Comparison of ENCODE assay signal across 22 cellular contexts in the genomic region with DNA sequence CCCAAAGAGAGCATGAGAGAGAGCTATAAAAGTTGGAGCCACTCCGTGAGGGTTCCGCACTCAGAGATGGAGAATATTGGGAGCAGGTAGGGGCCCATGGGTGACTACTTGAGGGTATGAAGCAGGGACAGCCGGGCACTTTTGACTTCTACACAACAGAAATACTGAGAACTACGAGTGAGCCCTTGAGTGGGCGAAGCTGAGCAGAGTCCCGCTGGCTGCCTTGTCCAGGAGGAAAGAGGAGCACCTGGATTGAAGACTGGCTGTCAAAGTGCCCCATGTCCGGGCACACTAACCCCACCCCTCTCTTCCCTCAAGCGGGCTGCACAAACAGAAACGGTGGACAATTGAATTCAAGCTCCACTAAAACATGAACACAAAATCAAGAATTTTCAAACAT. TPM values are rescaled to one million over a fixed set of nuclear protein-coding genes. Genes with fewer than 3 reads are reported as not detected.
A peak's percentile ranks its signal among the peaks of the same experiment; 100 is the strongest.
DNase-seq lines count a peak whose midpoint lies in the region; ATAC-seq and TF ChIP-seq lines count a peak whose summit lies in the region.
"Had no signal": no experiment of that assay in that cellular context is flagged by ENCODE, and none has a peak within 500 bp of the region (broad histone marks: within the 10 kb centered on the region; RNA-seq: fewer than 3 reads in every experiment).

No MANE protein-coding gene starts in this region.

- H3K27me3 ChIP-seq in CD4-positive, alpha-beta T cell (ENCODE audit: control insufficient read depth, insufficient read depth, low read length): no peaks in the 10 kb centered on the region
- no peaks in the 10 kb centered on the region for H3K27me3 ChIP-seq in CD8-positive, alpha-beta memory T cell (ENCODE audit: insufficient read depth, low read length, poor library complexity, severe bottlenecking)
- H3K27me3 ChIP-seq in lower lobe of right lung (ENCODE audit: low read depth): peaks cover under 1% of the 10 kb centered on the region
- H3K27me3 ChIP-seq: cardiac muscle cell, upper lobe of left lung had no signal

- H3K9me3 ChIP-seq in CD4-positive, alpha-beta T cell (ENCODE audit: control insufficient read depth, low read length): no peaks in the 10 kb centered on the region
- no peaks in the 10 kb centered on the region for H3K9me3 ChIP-seq in CD8-positive, alpha-beta memory T cell (ENCODE audit: low read length)
- no peaks in the 10 kb centered on the region for H3K9me3 ChIP-seq in lower lobe of right lung
- H3K9me3 ChIP-seq: upper lobe of left lung had no signal

- H3K4me1 ChIP-seq in CD8-positive, alpha-beta memory T cell (ENCODE audit: insufficient read depth, low read length): peaks cover 94% of the 10 kb centered on the region
- peaks cover 3% of the 10 kb centered on the region for H3K4me1 ChIP-seq in lower lobe of right lung
- H3K4me1 ChIP-seq: parathyroid adenoma had no signal

- CTCF ChIA-PET in CD4-positive, alpha-beta T cell (lab: Charles Lee): interaction anchor here (1.3 to 2.9 kb wide), 6 partner anchors 10 to 98 kb away, joined by 4 to 27 read pairs (median 6); no protein-coding TSS in a partner anchor
- CTCF ChIA-PET in CD8-positive, alpha-beta memory T cell (lab: Charles Lee): interaction anchor here (1.7 to 19.0 kb wide), 6 partner anchors 10 to 98 kb away, joined by 5 to 263 read pairs (median 26); no protein-coding TSS in a partner anchor

- H3K4me3 ChIP-seq in CD8-positive, alpha-beta memory T cell (ENCODE audit: low read length): peak overlapping the region; percentile 51
- H3K4me3 ChIP-seq in lower lobe of right lung: no peak overlapping the region
- H3K4me3 ChIP-seq: cardiac muscle cell, dorsolateral prefrontal cortex, upper lobe of left lung had no signal

- no peaks in the 10 kb centered on the region for H3K27me3 Mint-ChIP-seq in CD4-positive, alpha-beta T cell
- H3K27me3 Mint-ChIP-seq in CD8-positive, alpha-beta memory T cell: no peaks in the 10 kb centered on the region
- H3K27me3 Mint-ChIP-seq in activated T-cell treated with anti-CD3 and anti-CD28 coated beads, Interleukin-2, amount 50 U/mL, for 72 hours (ENCODE audit: low read depth): no peaks in the 10 kb centered on the region
- H3K27me3 Mint-ChIP-seq: activated B cell treated with CpG ODN at 0.5 μM for 24 hours had no signal

- DNase-seq in CD4-positive, alpha-beta T cell: no peak
- no peak for DNase-seq in CD8-positive, alpha-beta memory T cell
- DNase-seq in activated T-cell treated with anti-CD3 and anti-CD28 coated beads, Interleukin-2, amount 50 U/mL, for 72 hours: no peak
- DNase-seq in lower lobe of right lung: no peak
- DNase-seq in GM13976 (ENCODE audit: low spot score): no peak
- DNase-seq: activated B cell treated with CpG ODN at 0.5 μM for 24 hours; AML-193; amygdala; dorsolateral prefrontal cortex; GOT3; NCI-H1105; NCI-H526; stimulated activated naive CD4-positive, alpha-beta T cell treated with Interleukin-2 at 50 U/mL for 16 hours; upper lobe of left lung had no signal

- H3K27ac ChIP-seq in CD4-positive, alpha-beta T cell (ENCODE audit: low read depth, low read length): peak overlapping the region; percentile 79
- peak overlapping the region; percentile 27 for H3K27ac ChIP-seq in CD8-positive, alpha-beta memory T cell (ENCODE audit: low read depth, low read length)
- H3K27ac ChIP-seq in lower lobe of right lung: peak overlapping the region; percentile 22
- H3K27ac ChIP-seq: cardiac muscle cell, dorsolateral prefrontal cortex, KMS-11, parathyroid adenoma had no signal

- H3K36me3 Mint-ChIP-seq in CD4-positive, alpha-beta T cell (ENCODE audit: low read depth): peaks cover 66% of the 10 kb centered on the region
- H3K36me3 Mint-ChIP-seq in CD8-positive, alpha-beta memory T cell: peaks cover 0 to 34% (median 19%) of the 10 kb centered on the region in 3 donors
- no peaks in the 10 kb centered on the region for H3K36me3 Mint-ChIP-seq in activated T-cell treated with anti-CD3 and anti-CD28 coated beads, Interleukin-2, amount 50 U/mL, for 72 hours (ENCODE audit: insufficient read depth in 2 of 2)

- H3K9me3 Mint-ChIP-seq in CD4-positive, alpha-beta T cell: no peaks in the 10 kb centered on the region
- no peaks in the 10 kb centered on the region for H3K9me3 Mint-ChIP-seq in CD8-positive, alpha-beta memory T cell
- no peaks in the 10 kb centered on the region for H3K9me3 Mint-ChIP-seq in activated T-cell treated with anti-CD3 and anti-CD28 coated beads, Interleukin-2, amount 50 U/mL, for 72 hours
- H3K9me3 Mint-ChIP-seq: activated B cell treated with CpG ODN at 0.5 μM for 24 hours had no signal

- H3K36me3 ChIP-seq in CD8-positive, alpha-beta memory T cell (ENCODE audit: insufficient read depth, low read length): peaks cover 4% of the 10 kb centered on the region
- H3K36me3 ChIP-seq in lower lobe of right lung: no peaks in the 10 kb centered on the region
- H3K36me3 ChIP-seq: cardiac muscle cell, upper lobe of left lung had no signal

- intact Hi-C loops in CD4-positive, alpha-beta T cell (cut with DNase I, micrococcal nuclease): loop anchor here in 1 of 2 experiments (2.0 kb wide), 1 partner anchor 17 kb away; no protein-coding TSS in a partner anchor
- intact Hi-C loops in lower lobe of right lung (cut with DNase I): no loop called here

- H3K4me3 Mint-ChIP-seq in CD4-positive, alpha-beta T cell: peak overlapping the region; percentile 86
- H3K4me3 Mint-ChIP-seq in CD8-positive, alpha-beta memory T cell: peak overlapping the region; percentile 68 to 89 (median 81)
- peak overlapping the region; percentile 84 to 91 for H3K4me3 Mint-ChIP-seq in activated T-cell treated with anti-CD3 and anti-CD28 coated beads, Interleukin-2, amount 50 U/mL, for 72 hours
- H3K4me3 Mint-ChIP-seq: activated B cell treated with CpG ODN at 0.5 μM for 24 hours had no signal

- H3K4me1 Mint-ChIP-seq in CD4-positive, alpha-beta T cell (ENCODE audit: low read depth): peaks cover 95% of the 10 kb centered on the region
- H3K4me1 Mint-ChIP-seq in CD8-positive, alpha-beta memory T cell: peaks cover 86 to 98% (median 96%) of the 10 kb centered on the region in 3 donors
- H3K4me1 Mint-ChIP-seq in activated T-cell treated with anti-CD3 and anti-CD28 coated beads, Interleukin-2, amount 50 U/mL, for 72 hours (ENCODE audit: low read depth): peaks cover 96% of the 10 kb centered on the region

- no peak for ATAC-seq in CD4-positive, alpha-beta T cell (ENCODE audit: poor library complexity)
- peak in 1 of 2 donors; percentile 16 for ATAC-seq in activated T-cell treated with anti-CD3 and anti-CD28 coated beads, Interleukin-2, amount 50 U/mL, for 72 hours (replicated peaks in 1 of 2)
- ATAC-seq in lower lobe of right lung (no peak), GM18868 (IDR thresholded peaks at IDR 0.05; ENCODE audit: unreplicated experiment) (no peak), GM18511 (IDR thresholded peaks at IDR 0.05; ENCODE audit: unreplicated experiment) (no peak)
- ATAC-seq: sciatic nerve had no signal

- POLR2A ChIA-PET in CD4-positive, alpha-beta T cell (lab: Charles Lee): interaction anchor here (0.8 to 13.9 kb wide), 7 partner anchors 9 to 34 kb away, joined by 3 to 408 read pairs (median 137); partner anchors contain the start of gene FYB1
- POLR2A ChIA-PET in CD8-positive, alpha-beta memory T cell (lab: Charles Lee): interaction anchor here (0.8 to 2.6 kb wide), 6 partner anchors 8 to 26 kb away, joined by 3 to 7 read pairs (median 5); no protein-coding TSS in a partner anchor

- in situ Hi-C loops in GM13976 (cut with MboI; ENCODE audit: low sequenced_read_pairs, unreplicated experiment): no loop called here

- H3K27ac Mint-ChIP-seq in CD4-positive, alpha-beta T cell: peak overlapping the region; percentile 96
- H3K27ac Mint-ChIP-seq in CD8-positive, alpha-beta memory T cell: peak overlapping the region; percentile 87 to 98 (median 94)
- peak overlapping the region; percentile 93 for H3K27ac Mint-ChIP-seq in activated T-cell treated with anti-CD3 and anti-CD28 coated beads, Interleukin-2, amount 50 U/mL, for 72 hours
- H3K27ac Mint-ChIP-seq: activated B cell treated with CpG ODN at 0.5 μM for 24 hours had no signal

- TF ChIP-seq CTCF in CD4-positive, alpha-beta T cell (IDR thresholded peaks at IDR 0.05): no peak
- TF ChIP-seq CTCF in lower lobe of right lung (IDR thresholded peaks at IDR 0.05) (no peak), GM13976 (IDR thresholded peaks at IDR 0.05; ENCODE audit: borderline replicate concordance, control extremely low read depth, extremely low read depth, insufficient read depth, missing control alignments) (no peak)

RNA-seq across cellular contexts. Expression of gene FYB1, which starts 33.6 kb away (rescaled TPM):
- 100 to 1,000 TPM; 478 to 497 TPM for total RNA-seq in CD4-positive, alpha-beta T cell
- 10 to 100 TPM; 75.9 to 84.2 TPM for total RNA-seq in CD8-positive, alpha-beta memory T cell
- 282 TPM for polyA plus RNA-seq in CD8-positive, alpha-beta memory T cell
- total RNA-seq in activated T-cell treated with anti-CD3 and anti-CD28 coated beads, Interleukin-2, amount 50 U/mL, for 72 hours: 100 to 1,000 TPM; 127 to 131 TPM
- 51.0 TPM for total RNA-seq in lower lobe of right lung
- total RNA-seq: cardiac muscle cell, epithelial cell of proximal tubule, kidney epithelial cell had no signal
- polyA plus RNA-seq: cardiac muscle cell had no signal

Comparison
In these comparisons a context has a peak if more than half of its experiments do, and no peak if none do; other contexts are left out.
1. H3K27ac ChIP-seq: peak in every context shown above with its lines; median percentile 79 in CD4-positive, alpha-beta T cell; 27 in CD8-positive, alpha-beta memory T cell; 22 in lower lobe of right lung.